10 cellular contexts compared by ENCODE assay signal in genomic region chr11:83257638-83258229, GRCh38. TPM values are rescaled to one million over a fixed set of nuclear protein-coding genes. Genes with fewer than 3 reads are reported as not detected.
DNase-seq lines count a peak whose midpoint lies in the region; ATAC-seq and TF ChIP-seq lines count a peak whose summit lies in the region.
"Had no signal": no experiment of that assay in that cellular context is flagged by ENCODE, and none has a peak within 500 bp of the region (broad histone marks: within the 10 kb centered on the region; RNA-seq: fewer than 3 reads in every experiment).

No MANE protein-coding gene starts in this region.

- intact Hi-C loops in activated CD4-positive, alpha-beta T cell treated with anti-CD3 and anti-CD28 coated beads, Interleukin-2, amount 10 ng/mL, durations not matched to agents 24 days and 14 days (cut with micrococcal nuclease) = no loop called here
- intact Hi-C loops in aorta (cut with DNase I) = loop anchor here in 1 of 2 donors (5.0 kb wide), 1 partner anchor 60 kb away; no protein-coding TSS in a partner anchor

- TF ChIP-seq CTCF in hepatocyte (IDR thresholded peaks at IDR 0.05; ENCODE audit: poor library complexity) = no peak

- ATAC-seq in aorta (ENCODE audit: low FRiP score) (peak; percentile 40), GM18498 (IDR thresholded peaks at IDR 0.05; ENCODE audit: unreplicated experiment) (no peak)

- H3K9ac ChIP-seq in adipocyte (ENCODE audit: low read length) = no peak overlapping the region

- H3K4me3 ChIP-seq in adipocyte (ENCODE audit: low read length) (no peak overlapping the region), hepatocyte (no peak overlapping the region), aorta (ENCODE audit: low read length in 2 of 2) (peak overlapping the region in 1 of 2 donors; percentile 12)
- H3K4me3 ChIP-seq: transverse colon had no signal

- peak overlapping the region; percentile 13 for H3K27ac Mint-ChIP-seq in activated CD4-positive, alpha-beta T cell treated with anti-CD3 and anti-CD28 coated beads, Interleukin-2, amount 10 ng/mL, durations not matched to agents 24 days and 14 days
- H3K27ac Mint-ChIP-seq in activated CD4-positive, alpha-beta T cell treated with anti-CD3 and anti-CD28 coated beads, Interleukin-2, amount 10 ng/mL, durations not matched to agents 7 days and 5 days = no peak overlapping the region

- no peaks in the 10 kb centered on the region for H3K27me3 Mint-ChIP-seq in activated CD4-positive, alpha-beta T cell treated with anti-CD3 and anti-CD28 coated beads, Interleukin-2, amount 10 ng/mL, durations not matched to agents 24 days and 14 days
- no peaks in the 10 kb centered on the region for H3K27me3 Mint-ChIP-seq in activated CD4-positive, alpha-beta T cell treated with anti-CD3 and anti-CD28 coated beads, Interleukin-2, amount 10 ng/mL, durations not matched to agents 7 days and 5 days

- peaks cover 16% of the 10 kb centered on the region for H3K36me3 Mint-ChIP-seq in activated CD4-positive, alpha-beta T cell treated with anti-CD3 and anti-CD28 coated beads, Interleukin-2, amount 10 ng/mL, durations not matched to agents 24 days and 14 days (ENCODE audit: low read depth)
- peaks cover 7% of the 10 kb centered on the region for H3K36me3 Mint-ChIP-seq in activated CD4-positive, alpha-beta T cell treated with anti-CD3 and anti-CD28 coated beads, Interleukin-2, amount 10 ng/mL, durations not matched to agents 7 days and 5 days (ENCODE audit: low read depth)

- H3K27ac ChIP-seq in hepatocyte (no peak overlapping the region), aorta (ENCODE audit: low read depth in 1 of 2, low read length in 2 of 2) (peak overlapping the region; percentile 12 to 63)

- no peak for DNase-seq in activated CD4-positive, alpha-beta T cell treated with anti-CD3 and anti-CD28 coated beads, Interleukin-2, amount 10 ng/mL, durations not matched to agents 24 days and 14 days
- DNase-seq in activated CD4-positive, alpha-beta T cell treated with anti-CD3 and anti-CD28 coated beads, Interleukin-2, amount 10 ng/mL, durations not matched to agents 7 days and 5 days = no peak
- DNase-seq in adipocyte (ENCODE audit: low read depth) (peak; percentile 49), hepatocyte (ENCODE audit: low spot score) (peak; percentile 7), aorta (peak in 1 of 2 donors; percentile 47), midbrain (lab: John Stamatoyannopoulos, UW) (no peak), Kasumi-1 (lab: John Stamatoyannopoulos, UW) (no peak)
- DNase-seq: activated CD4-positive, alpha-beta T cell treated with anti-CD3 and anti-CD28 coated beads for 4 hours; transverse colon had no signal

- no peaks in the 10 kb centered on the region for H4K20me1 ChIP-seq in hepatocyte (ENCODE audit: insufficient read depth, poor library complexity, severe bottlenecking)

- H3K4me1 ChIP-seq in adipocyte (ENCODE audit: control insufficient read depth, insufficient read depth, low read length) (peaks cover 22% of the 10 kb centered on the region), hepatocyte (ENCODE audit: insufficient read depth) (no peaks in the 10 kb centered on the region), aorta (ENCODE audit: control insufficient read depth in 1 of 2, insufficient read depth in 2 of 2, low read length in 2 of 2) (peaks cover 0 to 7% of the 10 kb centered on the region in 2 donors)

- peaks cover 31% of the 10 kb centered on the region for H3K36me3 ChIP-seq in adipocyte (ENCODE audit: control insufficient read depth, insufficient read depth, low read length, severe bottlenecking)
- H3K36me3 ChIP-seq in hepatocyte (replicated peaks; ENCODE audit: insufficient read depth, low read depth) = no peaks in the 10 kb centered on the region
- peaks cover 0 to 4% of the 10 kb centered on the region in 2 donors for H3K36me3 ChIP-seq in aorta (ENCODE audit: control insufficient read depth in 1 of 2, insufficient read depth in 2 of 2, low read length in 1 of 2)

- no peak overlapping the region for H3K4me3 Mint-ChIP-seq in activated CD4-positive, alpha-beta T cell treated with anti-CD3 and anti-CD28 coated beads, Interleukin-2, amount 10 ng/mL, durations not matched to agents 24 days and 14 days
- H3K4me3 Mint-ChIP-seq in activated CD4-positive, alpha-beta T cell treated with anti-CD3 and anti-CD28 coated beads, Interleukin-2, amount 10 ng/mL, durations not matched to agents 7 days and 5 days = no peak overlapping the region

- H3K79me2 ChIP-seq in hepatocyte = no peaks in the 10 kb centered on the region

- no peaks in the 10 kb centered on the region for H3K9me3 Mint-ChIP-seq in activated CD4-positive, alpha-beta T cell treated with anti-CD3 and anti-CD28 coated beads, Interleukin-2, amount 10 ng/mL, durations not matched to agents 24 days and 14 days
- H3K9me3 Mint-ChIP-seq in activated CD4-positive, alpha-beta T cell treated with anti-CD3 and anti-CD28 coated beads, Interleukin-2, amount 10 ng/mL, durations not matched to agents 7 days and 5 days = no peaks in the 10 kb centered on the region

- H3K4me2 ChIP-seq in hepatocyte = no peak overlapping the region

- H3K27me3 ChIP-seq in adipocyte (replicated peaks; ENCODE audit: control insufficient read depth, insufficient read depth, low read length) (no peaks in the 10 kb centered on the region), hepatocyte (no peaks in the 10 kb centered on the region), aorta (ENCODE audit: control insufficient read depth in 1 of 2, insufficient read depth in 2 of 2, low read length in 1 of 2) (no peaks in the 10 kb centered on the region)
- H3K27me3 ChIP-seq: transverse colon had no signal

- 88% methylated on average over 3 of the region's 3 CpGs for WGBS in hepatocyte (ENCODE audit: low lambda C conversion rate, missing lambda C conversion rate)
- 60 to 88% methylated on average over 3 of the region's 3 CpGs for WGBS in aorta, 2 donors

- H3K4me1 Mint-ChIP-seq in activated CD4-positive, alpha-beta T cell treated with anti-CD3 and anti-CD28 coated beads, Interleukin-2, amount 10 ng/mL, durations not matched to agents 24 days and 14 days = no peaks in the 10 kb centered on the region
- H3K4me1 Mint-ChIP-seq in activated CD4-positive, alpha-beta T cell treated with anti-CD3 and anti-CD28 coated beads, Interleukin-2, amount 10 ng/mL, durations not matched to agents 7 days and 5 days = no peaks in the 10 kb centered on the region

- H3K9me3 ChIP-seq in adipocyte (ENCODE audit: control insufficient read depth, low read length) = no peaks in the 10 kb centered on the region
- no peaks in the 10 kb centered on the region for H3K9me3 ChIP-seq in hepatocyte (ENCODE audit: low read depth)
- H3K9me3 ChIP-seq in aorta (ENCODE audit: control insufficient read depth, low read length) = no peaks in the 10 kb centered on the region
- H3K9me3 ChIP-seq: transverse colon had no signal

- POLR2A ChIA-PET in activated CD4-positive, alpha-beta T cell treated with anti-CD3 and anti-CD28 coated beads, Interleukin-2, amount 10 ng/mL, durations not matched to agents 7 days and 5 days (lab: Charles Lee) = no interaction called here

- H3K9me2 ChIP-seq in hepatocyte (replicated peaks; ENCODE audit: insufficient read depth) = no peaks in the 10 kb centered on the region

- H2AFZ ChIP-seq in hepatocyte = no peak overlapping the region

- CTCF ChIA-PET in activated CD4-positive, alpha-beta T cell treated with anti-CD3 and anti-CD28 coated beads, Interleukin-2, amount 10 ng/mL, durations not matched to agents 7 days and 5 days (lab: Charles Lee) = interaction anchor here (1.0 to 1.1 kb wide), 2 partner anchors 13 to 30 kb away, joined by 3 read pairs; no protein-coding TSS in a partner anchor

RNA-seq across cellular contexts. Expression of gene CCDC90B, which starts 28.4 kb away (rescaled TPM):
- total RNA-seq in activated CD4-positive, alpha-beta T cell treated with anti-CD3 and anti-CD28 coated beads, Interleukin-2, amount 10 ng/mL, durations not matched to agents 24 days and 14 days = 24.1 and 24.7 TPM in 2 replicates
- 10 to 100 TPM; 27.9 to 38.5 TPM for total RNA-seq in activated CD4-positive, alpha-beta T cell treated with anti-CD3 and anti-CD28 coated beads, Interleukin-2, amount 10 ng/mL, durations not matched to agents 7 days and 5 days
- total RNA-seq in hepatocyte (42.4 and 45.7 TPM in 2 replicates), aorta (10 to 100 TPM; 35.0 to 38.6 TPM)
- polyA plus RNA-seq in hepatocyte (47.8 and 50.9 TPM in 2 replicates), aorta (10 to 100 TPM; 31.6 to 84.6 TPM)

Comparison
In these comparisons a context has a peak if more than half of its experiments do, and no peak if none do; other contexts are left out.
1. DNase-seq: peak in adipocyte (single experiment) and hepatocyte (single experiment); none in activated CD4-positive, alpha-beta T cell treated with anti-CD3 and anti-CD28 coated beads, Interleukin-2, amount 10 ng/mL, durations not matched to agents 24 days and 14 days (single experiment), activated CD4-positive, alpha-beta T cell treated with anti-CD3 and anti-CD28 coated beads, Interleukin-2, amount 10 ng/mL, durations not matched to agents 7 days and 5 days (single experiment), midbrain (single experiment) and Kasumi-1 (0 of 2).